In genomic region chr9:116152941-116153764, GRCh38 we compare ENCODE assay signal across 8 cellular contexts. TPM values are rescaled to one million over a fixed set of nuclear protein-coding genes. Genes with fewer than 3 reads are reported as not detected.
DNase-seq lines count a peak whose midpoint lies in the region; ATAC-seq and TF ChIP-seq lines count a peak whose summit lies in the region.

No MANE protein-coding gene starts in this region.

- WGBS in aorta, 2 donors = 9 to 10% methylated on average over 9 of the region's 9 CpGs

- H3K4me3 ChIP-seq in aorta (ENCODE audit: low read length in 2 of 2) = peak overlapping the region; percentile 76 to 79

- H3K4me1 Mint-ChIP-seq in stimulated activated naive CD8-positive, alpha-beta T cell treated with anti-CD3 and anti-CD28 coated beads, Interleukin-15, amount 100 ng/mL, for 72 hours = peaks cover 30% of the 10 kb centered on the region
- peaks cover 47% of the 10 kb centered on the region for H3K4me1 Mint-ChIP-seq in mesothelial cell of epicardium

- H3K36me3 Mint-ChIP-seq in mesothelial cell of epicardium = no peaks in the 10 kb centered on the region

- intact Hi-C loops in aorta (cut with DNase I) = loop anchor here (5.0 to 10.0 kb wide), 5 partner anchors 271 to 561 kb away; no protein-coding TSS in a partner anchor

- DNase-seq in stimulated activated naive CD8-positive, alpha-beta T cell treated with anti-CD3 and anti-CD28 coated beads, Interleukin-15, amount 100 ng/mL, for 72 hours = no peak
- DNase-seq in stimulated activated naive CD8-positive, alpha-beta T cell treated with anti-CD3 and anti-CD28 coated beads, Interleukin-15, Interleukin-2, amounts not matched to agents 100 U/mL and 50 U/mL, for 24 hours = no peak
- DNase-seq in dedifferentiated amniotic fluid mesenchymal stem cell (ENCODE audit: extremely low spot score) = peak; percentile 83
- no peak for DNase-seq in mesothelial cell of epicardium (ENCODE audit: low spot score in 2 of 2, unreplicated experiment in 2 of 2)
- DNase-seq in aorta = no peak
- no peak for DNase-seq in central memory CD4-positive, alpha-beta T cell

- H3K27ac ChIP-seq in aorta (ENCODE audit: low read depth in 1 of 2, low read length in 2 of 2) = no peak overlapping the region

- no peaks in the 10 kb centered on the region for H3K36me3 ChIP-seq in aorta (ENCODE audit: control insufficient read depth in 1 of 2, insufficient read depth in 2 of 2, low read length in 1 of 2)

- H3K27ac Mint-ChIP-seq in stimulated activated naive CD8-positive, alpha-beta T cell treated with anti-CD3 and anti-CD28 coated beads, Interleukin-15, amount 100 ng/mL, for 72 hours = no peak overlapping the region
- H3K27ac Mint-ChIP-seq in mesothelial cell of epicardium = peak overlapping the region; percentile 84

- ATAC-seq in stimulated activated naive CD8-positive, alpha-beta T cell treated with anti-CD3 and anti-CD28 coated beads, Interleukin-15, amount 100 ng/mL, for 72 hours = no peak
- ATAC-seq in stimulated activated naive CD8-positive, alpha-beta T cell treated with anti-CD3 and anti-CD28 coated beads, Interleukin-15, Interleukin-2, amounts not matched to agents 100 U/mL and 50 U/mL, for 24 hours = no peak
- no peak for ATAC-seq in aorta (ENCODE audit: low FRiP score)
- no peak for ATAC-seq in HG02642 (IDR thresholded peaks at IDR 0.05; ENCODE audit: poor library complexity, unreplicated experiment)
- no peak for ATAC-seq in GM18907 (IDR thresholded peaks at IDR 0.05; ENCODE audit: unreplicated experiment)

- no peak for TF ChIP-seq CTCF in mesothelial cell of epicardium (IDR thresholded peaks at IDR 0.05; ENCODE audit: unreplicated experiment)

- peaks cover 85% of the 10 kb centered on the region for H3K27me3 Mint-ChIP-seq in stimulated activated naive CD8-positive, alpha-beta T cell treated with anti-CD3 and anti-CD28 coated beads, Interleukin-15, amount 100 ng/mL, for 72 hours
- peaks cover 46% of the 10 kb centered on the region for H3K27me3 Mint-ChIP-seq in mesothelial cell of epicardium (ENCODE audit: low read depth)

- H3K27me3 ChIP-seq in aorta (ENCODE audit: control insufficient read depth in 1 of 2, insufficient read depth in 2 of 2, low read length in 1 of 2) = no peaks in the 10 kb centered on the region

- H3K9me3 ChIP-seq in aorta (ENCODE audit: control insufficient read depth, low read length) = no peaks in the 10 kb centered on the region

- H3K9me3 Mint-ChIP-seq in stimulated activated naive CD8-positive, alpha-beta T cell treated with anti-CD3 and anti-CD28 coated beads, Interleukin-15, amount 100 ng/mL, for 72 hours = no peaks in the 10 kb centered on the region
- H3K9me3 Mint-ChIP-seq in mesothelial cell of epicardium = no peaks in the 10 kb centered on the region

- peak overlapping the region; percentile 53 to 71 for H3K4me3 Mint-ChIP-seq in stimulated activated naive CD8-positive, alpha-beta T cell treated with anti-CD3 and anti-CD28 coated beads, Interleukin-15, amount 100 ng/mL, for 72 hours
- H3K4me3 Mint-ChIP-seq in mesothelial cell of epicardium = peak overlapping the region; percentile 77

- H3K4me1 ChIP-seq in aorta (ENCODE audit: control insufficient read depth in 1 of 2, insufficient read depth in 2 of 2, low read length in 2 of 2) = no peaks in the 10 kb centered on the region

RNA-seq across cellular contexts. Expression of gene PAPPA, which starts 0.4 kb away (rescaled TPM):
- total RNA-seq in mesothelial cell of epicardium (2.9 to 3.3 TPM (median 3.2 TPM) in 3 replicates), aorta (10 to 100 TPM; 13.2 to 16.6 TPM)
- 1 to 10 TPM in 1 of 2 donors, under 1 TPM in 1; 0.50 to 1.3 TPM for polyA plus RNA-seq in aorta
